ENCODE assay signal across 20 cellular contexts in genomic region chr15:42863572-42864239, GRCh38. TPM values are rescaled to one million over a fixed set of nuclear protein-coding genes. Genes with fewer than 3 reads are reported as not detected.
DNase-seq lines count a peak whose midpoint lies in the region; ATAC-seq, FAIRE-seq and TF ChIP-seq lines count a peak whose summit lies in the region.
"Had no signal": no experiment of that assay in that cellular context is flagged by ENCODE, and none has a peak within 500 bp of the region (broad histone marks: within the 10 kb centered on the region; RNA-seq: fewer than 3 reads in every experiment).

No MANE protein-coding gene starts in this region.

- CTCF ChIA-PET in PC-3 (lab: Charles Lee) (no interaction called here), Calu3 (lab: Charles Lee) (no interaction called here)

- peaks cover 16% of the 10 kb centered on the region for H3K4me1 ChIP-seq in PC-3 (ENCODE audit: insufficient read depth, low read length)
- H3K4me1 ChIP-seq in pancreas: peaks cover 12 to 15% (median 14%) of the 10 kb centered on the region in 3 donors
- H3K4me1 ChIP-seq: Peyer's patch had no signal

- H3K27me3 Mint-ChIP-seq in Calu3 (ENCODE audit: unreplicated experiment): no peaks in the 10 kb centered on the region
- H3K27me3 Mint-ChIP-seq: IgD-negative memory B cell had no signal

- H3K9me3 Mint-ChIP-seq in Calu3 (ENCODE audit: low read depth, unreplicated experiment): no peaks in the 10 kb centered on the region

- WGBS in pancreas, 2 donors: 11 to 20% methylated on average over 2 of the region's 2 CpGs

- ATAC-seq in PC-3: peak; percentile 38; the same call in 1 of the 2 replicates
- peak; percentile 64 to 95 (median 87) for ATAC-seq in pancreas

- no peaks in the 10 kb centered on the region for H3F3A ChIP-seq in PC-3 (ENCODE audit: low read length, unreplicated experiment)

- H3K36me3 Mint-ChIP-seq in Calu3 (ENCODE audit: insufficient read depth, unreplicated experiment): no peaks in the 10 kb centered on the region

- BruUV-seq in PC-3 (replicated peaks; lab: Mats Ljungman, UMichigan): no TSS peak
- no TSS peak for BruUV-seq in Calu3 (replicated peaks; lab: Mats Ljungman, UMichigan)

- H3K4me1 Mint-ChIP-seq in Calu3 (ENCODE audit: low read depth, unreplicated experiment): peaks cover 11% of the 10 kb centered on the region

- no peak for DNase-seq in GM18507 (ENCODE audit: extremely low spot score, insufficient read length, low read depth)
- peak; percentile 45 for DNase-seq in PC-3
- peak; percentile 11 for DNase-seq in dermis blood vessel endothelial cell
- DNase-seq in pancreas: peak in 3 of 6 donors; percentile 11 to 31 (median 18)
- DNase-seq in Calu3: no peak
- DNase-seq in activated naive CD4-positive, alpha-beta T cell treated with Interleukin-2 at 50 U/mL for 16 hours: no peak
- no peak for DNase-seq in NCI-H1417 (lab: John Stamatoyannopoulos, UW)
- DNase-seq: ACHN, C1 segment of cervical spinal cord, Karpas-422, NCI-H1105 treated with DMSO at 0.1 percent for 48 hours, NCI-H187, NCI-H226, NCI-H524 treated with DMSO at 0.1 percent for 48 hours, Peyer's patch had no signal

- POLR2A ChIA-PET in PC-3 (lab: Charles Lee; ENCODE audit: unreplicated experiment): no interaction called here

- H3K9me2 ChIP-seq in PC-3 (replicated peaks; ENCODE audit: low read length): no peaks in the 10 kb centered on the region

- FAIRE-seq in GM18507 (lab: Jason Lieb, UNC) (peak; percentile 21), pancreas (lab: Jason Lieb, UNC) (no peak)
- FAIRE-seq: G401.6, HTR-8/SVneo had no signal

- no peak overlapping the region for H3K27ac ChIP-seq in PC-3 (ENCODE audit: low read length)
- peak overlapping the region in 1 of 4 donors; percentile 9 for H3K27ac ChIP-seq in pancreas
- H3K27ac ChIP-seq: Peyer's patch, SJSA1 had no signal

- no peak overlapping the region for H3K4me3 ChIP-seq in PC-3 (ENCODE audit: low read length)
- no peak overlapping the region for H3K4me3 ChIP-seq in pancreas
- H3K4me3 ChIP-seq: HAP-1, Peyer's patch, SJSA1 had no signal

- no peak overlapping the region for H3K9ac ChIP-seq in PC-3 (ENCODE audit: low read length)

- no peak overlapping the region for H3K27ac Mint-ChIP-seq in Calu3 (ENCODE audit: unreplicated experiment)
- H3K27ac Mint-ChIP-seq: IgD-negative memory B cell had no signal

- no peaks in the 10 kb centered on the region for H3K27me3 ChIP-seq in PC-3 (ENCODE audit: low read length)
- no peaks in the 10 kb centered on the region for H3K27me3 ChIP-seq in pancreas
- H3K27me3 ChIP-seq: Peyer's patch, SJSA1 had no signal

- H2AFZ ChIP-seq in PC-3 (ENCODE audit: low read length): no peak overlapping the region

- no peaks in the 10 kb centered on the region for H3K79me2 ChIP-seq in PC-3 (ENCODE audit: low read length)

- no peaks in the 10 kb centered on the region for H3K36me3 ChIP-seq in PC-3 (ENCODE audit: low read depth, low read length)
- H3K36me3 ChIP-seq in pancreas: no peaks in the 10 kb centered on the region
- H3K36me3 ChIP-seq: HAP-1, SJSA1 had no signal

- no peak for TF ChIP-seq CTCF in PC-3 (conservative IDR thresholded peaks at IDR 0.05; ENCODE audit: low read depth, low read length)
- TF ChIP-seq CTCF in pancreas (IDR thresholded peaks at IDR 0.05): no peak
- no peak for TF ChIP-seq CTCF in Calu3 (IDR thresholded peaks at IDR 0.05; ENCODE audit: unreplicated experiment)

- intact Hi-C loops in PC-3 (cut with micrococcal nuclease): loop anchor here (5.0 kb wide), 1 partner anchor 54 kb away; no protein-coding TSS in a partner anchor
- intact Hi-C loops in pancreas (cut with DNase I): no loop called here
- intact Hi-C loops in Calu3 (cut with micrococcal nuclease; ENCODE audit: unreplicated experiment): no loop called here

- no peaks in the 10 kb centered on the region for H3K9me3 ChIP-seq in PC-3 (ENCODE audit: low read length)
- no peaks in the 10 kb centered on the region for H3K9me3 ChIP-seq in pancreas
- H3K9me3 ChIP-seq: HAP-1, Peyer's patch, SJSA1 had no signal

- no peak overlapping the region for H3K4me2 ChIP-seq in PC-3 (ENCODE audit: low read length)

- H3K4me3 Mint-ChIP-seq in Calu3 (ENCODE audit: low read depth, unreplicated experiment): no peak overlapping the region
- H3K4me3 Mint-ChIP-seq: IgD-negative memory B cell had no signal

- no peaks in the 10 kb centered on the region for H4K20me1 ChIP-seq in PC-3 (ENCODE audit: low read length)

RNA-seq across cellular contexts. Expression of gene TTBK2, which starts 56.9 kb away (rescaled TPM):
- 3.5 and 6.0 TPM in 2 replicates for total RNA-seq in PC-3 (2014; rRNA removed)
- total RNA-seq in dermis blood vessel endothelial cell: 14.3 and 14.5 TPM in 2 replicates
- 1 to 10 TPM; 3.4 to 8.5 (median 5.1) TPM for total RNA-seq in pancreas
- polyA plus RNA-seq in pancreas: 1 to 10 TPM; 1.7 to 2.4 TPM
- total RNA-seq in Calu3 (2022): 5.3 TPM in 2 replicates

Comparison
In these comparisons a context has a peak if more than half of its experiments do, and no peak if none do; other contexts are left out.
1. DNase-seq: peak in PC-3 (single experiment) and dermis blood vessel endothelial cell (single experiment); none in GM18507 (single experiment), Calu3 (single experiment), activated naive CD4-positive, alpha-beta T cell treated with Interleukin-2 at 50 U/mL for 16 hours (single experiment) and NCI-H1417 (0 of 3).